In the genomic region with DNA sequence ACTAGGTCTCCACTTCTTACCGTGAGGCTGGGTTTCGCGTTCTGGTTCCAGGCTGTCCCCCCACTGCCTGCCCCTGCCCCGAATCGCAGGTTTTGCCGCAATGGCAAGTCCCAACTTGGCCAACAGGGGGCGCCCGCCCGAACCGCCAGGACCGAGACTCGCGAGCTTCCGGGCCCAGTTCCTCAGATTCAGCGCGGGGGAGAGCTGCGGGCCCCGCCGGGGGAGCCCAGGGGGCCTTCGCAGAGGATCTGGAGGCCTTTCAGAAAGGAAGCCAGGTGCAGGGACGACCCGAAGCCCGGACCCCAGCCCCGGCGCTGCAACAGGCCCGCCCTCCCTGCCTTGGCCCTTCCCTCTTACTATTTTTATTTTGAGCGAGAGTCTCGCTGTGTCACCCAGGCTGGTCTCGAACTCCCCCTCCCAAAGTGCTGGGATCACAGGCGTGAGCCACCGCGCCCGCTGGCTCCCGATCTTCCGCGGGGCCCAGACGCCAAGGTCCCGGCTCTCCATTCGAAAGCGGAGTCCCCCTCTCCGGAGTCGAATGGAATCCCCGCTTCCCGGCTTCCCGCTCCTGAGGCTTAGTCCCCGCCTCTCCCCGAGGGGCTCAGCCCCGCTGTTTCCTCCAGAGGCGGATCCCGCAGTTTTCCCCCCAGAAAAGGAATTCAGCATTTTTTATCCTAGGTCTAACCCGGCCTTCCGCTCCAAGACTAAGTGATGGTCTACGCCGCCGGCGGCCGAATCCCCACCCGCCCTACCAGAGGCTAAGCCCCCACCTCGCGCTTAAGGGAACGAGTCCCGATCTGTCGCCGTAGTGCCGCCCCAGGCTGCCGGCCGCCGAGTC, we compare ENCODE assay signal across 1 cellular context.
TF ChIP-seq lines count a peak whose summit lies in the region.

No MANE protein-coding gene starts in this region.

TF ChIP-seq in HepG2, 621 proteins besides CTCF, POLR2A, EP300 and RAD21 (continued from another document and continues in another):
- no peak for TF ChIP-seq ZNF503 (CRISPR knock-in tag; IDR thresholded peaks at IDR 0.05)
- peak; percentile 67 for TF ChIP-seq ZNF687 (CRISPR knock-in tag; IDR thresholded peaks at IDR 0.05)
- TF ChIP-seq, protein P1, sequence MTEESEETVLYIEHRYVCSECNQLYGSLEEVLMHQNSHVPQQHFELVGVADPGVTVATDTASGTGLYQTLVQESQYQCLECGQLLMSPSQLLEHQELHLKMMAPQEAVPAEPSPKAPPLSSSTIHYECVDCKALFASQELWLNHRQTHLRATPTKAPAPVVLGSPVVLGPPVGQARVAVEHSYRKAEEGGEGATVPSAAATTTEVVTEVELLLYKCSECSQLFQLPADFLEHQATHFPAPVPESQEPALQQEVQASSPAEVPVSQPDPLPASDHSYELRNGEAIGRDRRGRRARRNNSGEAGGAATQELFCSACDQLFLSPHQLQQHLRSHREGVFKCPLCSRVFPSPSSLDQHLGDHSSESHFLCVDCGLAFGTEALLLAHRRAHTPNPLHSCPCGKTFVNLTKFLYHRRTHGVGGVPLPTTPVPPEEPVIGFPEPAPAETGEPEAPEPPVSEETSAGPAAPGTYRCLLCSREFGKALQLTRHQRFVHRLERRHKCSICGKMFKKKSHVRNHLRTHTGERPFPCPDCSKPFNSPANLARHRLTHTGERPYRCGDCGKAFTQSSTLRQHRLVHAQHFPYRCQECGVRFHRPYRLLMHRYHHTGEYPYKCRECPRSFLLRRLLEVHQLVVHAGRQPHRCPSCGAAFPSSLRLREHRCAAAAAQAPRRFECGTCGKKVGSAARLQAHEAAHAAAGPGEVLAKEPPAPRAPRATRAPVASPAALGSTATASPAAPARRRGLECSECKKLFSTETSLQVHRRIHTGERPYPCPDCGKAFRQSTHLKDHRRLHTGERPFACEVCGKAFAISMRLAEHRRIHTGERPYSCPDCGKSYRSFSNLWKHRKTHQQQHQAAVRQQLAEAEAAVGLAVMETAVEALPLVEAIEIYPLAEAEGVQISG (CRISPR knock-in tag; IDR thresholded peaks at IDR 0.05) = peak; percentile 88
- no peak for TF ChIP-seq ZBTB8A (CRISPR knock-in tag; IDR thresholded peaks at IDR 0.05; ENCODE audit: borderline replicate concordance, low read depth)
- TF ChIP-seq TRAFD1 (CRISPR knock-in tag; IDR thresholded peaks at IDR 0.05; ENCODE audit: borderline replicate concordance) = no peak
- TF ChIP-seq ZNF576 (CRISPR knock-in tag; IDR thresholded peaks at IDR 0.05) = no peak
- no peak for TF ChIP-seq DNMT3B (CRISPR knock-in tag; conservative IDR thresholded peaks at IDR 0.05)
- TF ChIP-seq SNAPC4 (CRISPR knock-in tag; IDR thresholded peaks at IDR 0.05) = peak; percentile 68; the same call in 1 of the 2 replicates
- TF ChIP-seq, protein P2, sequence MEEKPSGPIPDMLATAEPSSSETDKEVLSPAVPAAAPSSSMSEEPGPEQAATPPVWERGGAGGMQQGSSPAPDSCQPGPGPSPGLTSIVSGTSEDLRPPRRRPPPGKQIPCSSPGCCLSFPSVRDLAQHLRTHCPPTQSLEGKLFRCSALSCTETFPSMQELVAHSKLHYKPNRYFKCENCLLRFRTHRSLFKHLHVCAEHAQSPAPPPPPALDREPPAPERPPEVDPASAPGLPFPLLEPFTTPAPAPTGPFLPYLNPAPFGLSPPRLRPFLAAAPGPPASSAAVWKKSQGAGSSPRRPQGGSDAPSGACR (CRISPR knock-in tag; IDR thresholded peaks at IDR 0.05) = no peak
- peak; percentile 43; the same call in 1 of the 2 replicates for TF ChIP-seq ZNF761 (CRISPR knock-in tag; conservative IDR thresholded peaks at IDR 0.05)
- no peak for TF ChIP-seq ZFP41 (CRISPR knock-in tag; IDR thresholded peaks at IDR 0.05; ENCODE audit: borderline replicate concordance)
- TF ChIP-seq ZNF83 (CRISPR knock-in tag; IDR thresholded peaks at IDR 0.05; ENCODE audit: borderline replicate concordance) = no peak
- peak; percentile 56; the same call in 1 of the 2 replicates for TF ChIP-seq ZNF557 (CRISPR knock-in tag; IDR thresholded peaks at IDR 0.05)
- peak; percentile 21; the same call in 1 of the 2 replicates for TF ChIP-seq DMAP1 (CRISPR knock-in tag; IDR thresholded peaks at IDR 0.05)
- TF ChIP-seq MLLT10 (CRISPR knock-in tag; IDR thresholded peaks at IDR 0.05) = no peak
- no peak for TF ChIP-seq ZNF337 (CRISPR knock-in tag; IDR thresholded peaks at IDR 0.05; ENCODE audit: borderline replicate concordance, low read depth)
- no peak for TF ChIP-seq RELA (CRISPR knock-in tag; IDR thresholded peaks at IDR 0.05)
- TF ChIP-seq BRF2 (CRISPR knock-in tag; IDR thresholded peaks at IDR 0.05) = no peak
- no peak for TF ChIP-seq ZNF724P (CRISPR knock-in tag; IDR thresholded peaks at IDR 0.05; ENCODE audit: borderline replicate concordance)
- TF ChIP-seq SKI (IDR thresholded peaks at IDR 0.05; ENCODE audit: partially characterized antibody) = peak; percentile 35
- TF ChIP-seq ZNF766 (CRISPR knock-in tag; IDR thresholded peaks at IDR 0.05; ENCODE audit: borderline replicate concordance) = no peak
- peak; percentile 45 for TF ChIP-seq RXRA (CRISPR knock-in tag; IDR thresholded peaks at IDR 0.05)
- 0 out of 2 replicates have a peak, but pooled peaks have one; percentile 48 for TF ChIP-seq PCBP1 (IDR thresholded peaks at IDR 0.05; ENCODE audit: borderline replicate concordance, low read depth, low read length)
- TF ChIP-seq FIP1L1 (IDR thresholded peaks at IDR 0.05; ENCODE audit: borderline replicate concordance, insufficient read depth, low read depth, low read length) = 0 out of 2 replicates have a peak, but pooled peaks have one; percentile 61
- TF ChIP-seq XRCC5 (optimal IDR thresholded peaks at IDR 0.05; ENCODE audit: low read length) = peak; percentile 99
- no peak for TF ChIP-seq ZNF207 (IDR thresholded peaks at IDR 0.05; ENCODE audit: borderline replicate concordance)
- TF ChIP-seq SRSF1 (optimal IDR thresholded peaks at IDR 0.05; ENCODE audit: low read depth, low read length) = peak; percentile 96
- no peak for TF ChIP-seq MAF1 (CRISPR knock-in tag; IDR thresholded peaks at IDR 0.05; ENCODE audit: borderline replicate concordance)
- peak; percentile 69 for TF ChIP-seq ASH2L (IDR thresholded peaks at IDR 0.05; ENCODE audit: insufficient read length, low read depth, low read length)
- no peak for TF ChIP-seq ZNF234 (CRISPR knock-in tag; conservative IDR thresholded peaks at IDR 0.05)
- no peak for TF ChIP-seq MTF2 (CRISPR knock-in tag; IDR thresholded peaks at IDR 0.05; ENCODE audit: borderline replicate concordance)
- TF ChIP-seq ZNF354B (CRISPR knock-in tag; IDR thresholded peaks at IDR 0.05) = 0 out of 2 replicates have a peak, but pooled peaks have one; percentile 15
